24 cellular contexts compared by ENCODE assay signal in the genomic region with DNA sequence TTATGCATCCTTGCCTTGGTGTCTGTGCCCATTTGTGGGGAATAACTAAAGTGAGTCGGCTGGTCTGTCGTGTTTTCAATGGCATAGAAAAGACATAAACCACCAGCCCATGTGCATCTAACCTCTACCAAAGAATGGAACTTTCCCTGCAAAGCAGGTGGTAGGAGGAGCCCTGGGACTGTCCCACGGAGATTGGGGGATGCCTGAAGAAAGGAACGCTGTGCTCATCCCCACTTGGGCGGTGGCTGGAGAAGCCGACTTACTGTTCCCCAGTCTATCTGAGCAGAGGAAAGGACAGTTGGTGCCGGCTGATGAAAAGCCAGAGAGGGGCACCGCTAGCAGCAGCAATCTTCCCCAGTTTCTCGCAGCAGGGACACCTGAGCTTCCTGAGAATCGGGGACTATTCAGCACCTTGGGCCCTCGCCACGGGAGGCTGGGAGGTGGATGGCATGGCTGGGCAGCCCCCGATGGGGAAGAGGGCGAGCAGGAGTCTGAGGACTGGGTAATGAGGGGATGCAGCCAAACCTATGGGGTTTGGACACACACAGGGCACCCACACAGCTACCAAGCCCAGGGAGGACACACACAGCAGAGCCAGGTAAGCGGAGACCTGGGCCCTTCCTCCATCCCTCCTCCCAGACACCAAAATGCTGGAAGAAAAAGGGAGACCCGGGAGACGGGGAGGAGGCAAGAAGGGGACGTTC. TPM values are rescaled to one million over a fixed set of nuclear protein-coding genes. Genes with fewer than 3 reads are reported as not detected.
"Had no signal": no experiment of that assay in that cellular context is flagged by ENCODE, and none has a peak within 500 bp of the region (broad histone marks: within the 10 kb centered on the region; RNA-seq: fewer than 3 reads in every experiment).

No MANE protein-coding gene starts in this region.

- H3K27me3 ChIP-seq: SJCRH30 had no signal

- H3K4me2 ChIP-seq: KMS-11, SK-N-SH had no signal

- H3K36me3 Mint-ChIP-seq: activated naive CD8-positive, alpha-beta T cell had no signal

- H3K9me3 Mint-ChIP-seq: activated CD4-positive, alpha-beta T cell treated with anti-CD3 and anti-CD28 coated beads, Interleukin-2, amount 10 ng/mL, durations not matched to agents 7 days and 5 days; activated T-helper 17 cell treated with anti-CD3 and anti-CD28 coated beads, Interleukin-2, amount 50 U/mL, for 72 hours had no signal

- H3K9ac ChIP-seq: KMS-11, SK-N-SH had no signal

- H3K27ac Mint-ChIP-seq: activated CD4-positive, alpha-beta memory T cell treated with anti-CD3 and anti-CD28 coated beads for 36 hours; activated CD4-positive, alpha-beta T cell treated with anti-CD3 and anti-CD28 coated beads, Interleukin-2, amount 10 ng/mL, durations not matched to agents 7 days and 5 days; activated naive CD4-positive, alpha-beta T cell treated with anti-CD3 and anti-CD28 coated beads for 36 hours; activated naive CD8-positive, alpha-beta T cell; activated T-helper 17 cell treated with anti-CD3 and anti-CD28 coated beads, Interleukin-2, amount 50 U/mL, for 72 hours had no signal

- H3K4me3 ChIP-seq: SJCRH30 had no signal

- H3K4me1 ChIP-seq: SJCRH30 had no signal

- DNase-seq: activated CD4-positive, alpha-beta memory T cell treated with anti-CD3 and anti-CD28 coated beads for 36 hours; activated CD4-positive, alpha-beta T cell treated with anti-CD3 and anti-CD28 coated beads, Interleukin-2, amount 10 ng/mL, durations not matched to agents 7 days and 5 days; activated CD4-positive, CD25-positive, alpha-beta regulatory T cell; activated gamma-delta T cell; activated naive CD4-positive, alpha-beta T cell treated with anti-CD3 and anti-CD28 coated beads for 36 hours; activated T-cell treated with anti-CD3 and anti-CD28 coated beads for 4 hours; activated T-cell treated with anti-CD3 and anti-CD28 coated beads, Interleukin-2, amount 50 U/mL, for 48 hours; MV-4-11; NCI-H1417 treated with DMSO at 0.1 percent for 48 hours; NCI-H1694; NCI-H2029; NCI-H2107; NCI-H345; NCI-H510A; NCI-H526 treated with DMSO at 0.1 percent for 48 hours; NCI-H82; SJCRH30; SK-N-SH; T-helper 1 cell had no signal

- ATAC-seq: activated T-helper 17 cell treated with anti-CD3 and anti-CD28 coated beads, Interleukin-2, amount 50 U/mL, for 72 hours; Right ventricle myocardium inferior had no signal

- H3K27ac ChIP-seq: KMS-11, SJCRH30 had no signal

- H3K36me3 ChIP-seq: SJCRH30 had no signal

- H3K4me3 Mint-ChIP-seq: activated CD4-positive, alpha-beta memory T cell treated with anti-CD3 and anti-CD28 coated beads for 36 hours; activated CD4-positive, alpha-beta T cell treated with anti-CD3 and anti-CD28 coated beads, Interleukin-2, amount 10 ng/mL, durations not matched to agents 7 days and 5 days; activated naive CD4-positive, alpha-beta T cell treated with anti-CD3 and anti-CD28 coated beads for 36 hours; activated naive CD8-positive, alpha-beta T cell; activated T-helper 17 cell treated with anti-CD3 and anti-CD28 coated beads, Interleukin-2, amount 50 U/mL, for 72 hours had no signal

- H3K9me3 ChIP-seq: SJCRH30, SK-N-SH had no signal

- H3K4me1 Mint-ChIP-seq: activated CD4-positive, alpha-beta T cell treated with anti-CD3 and anti-CD28 coated beads, Interleukin-2, amount 10 ng/mL, durations not matched to agents 7 days and 5 days; activated T-helper 17 cell treated with anti-CD3 and anti-CD28 coated beads, Interleukin-2, amount 50 U/mL, for 72 hours had no signal

- H3K27me3 Mint-ChIP-seq: activated CD4-positive, alpha-beta memory T cell treated with anti-CD3 and anti-CD28 coated beads for 36 hours; activated CD4-positive, alpha-beta T cell treated with anti-CD3 and anti-CD28 coated beads, Interleukin-2, amount 10 ng/mL, durations not matched to agents 7 days and 5 days had no signal

- H3K9me2 ChIP-seq: SK-N-SH had no signal

RNA-seq across cellular contexts. Expression of gene AGAP1, which starts 53.7 kb away (rescaled TPM):
- total RNA-seq: OCI-LY7 had no signal
